In the genomic region with DNA sequence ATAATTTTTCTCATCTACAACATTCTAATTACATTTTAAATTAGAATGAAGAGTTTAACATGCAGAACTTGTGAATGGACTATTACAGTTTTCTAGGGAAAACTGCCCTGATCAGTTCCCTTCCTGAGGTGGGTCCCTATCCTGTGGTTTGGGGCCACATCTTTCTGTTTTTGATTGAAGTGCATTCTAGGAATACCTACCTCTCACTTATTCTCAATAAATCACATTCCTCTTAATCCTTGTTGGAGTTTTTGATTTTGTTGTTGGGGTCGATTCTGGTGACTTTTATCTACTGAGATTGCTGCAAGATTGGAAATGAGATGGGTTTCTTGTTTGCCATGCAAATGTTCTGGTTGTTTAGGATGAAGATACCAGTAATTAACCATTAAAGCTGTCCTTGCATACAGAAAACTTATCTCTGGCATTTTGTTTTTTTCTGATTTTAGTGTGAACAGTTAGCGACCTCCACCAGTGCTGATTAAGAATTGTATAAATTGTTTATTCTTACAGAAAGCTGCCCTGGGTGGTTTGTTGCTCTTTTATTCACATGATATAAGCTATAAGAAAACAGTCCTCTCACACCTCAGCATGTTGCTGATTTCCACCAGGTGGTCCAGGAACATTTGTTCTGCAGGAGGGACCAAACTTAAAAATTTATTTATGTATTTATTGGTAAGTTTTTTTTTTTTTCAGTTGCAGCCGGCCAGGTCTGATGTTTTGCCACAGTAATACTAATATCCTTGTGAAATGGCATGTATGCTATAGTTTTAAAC, we compare ENCODE assay signal across 1 cellular context.
TF ChIP-seq lines count a peak whose summit lies in the region.

No MANE protein-coding gene starts in this region.

TF ChIP-seq in H1, 55 proteins besides CTCF, POLR2A, EP300 and RAD21:
- TF ChIP-seq CBX8 (IDR thresholded peaks at IDR 0.05; ENCODE audit: borderline replicate concordance, low read depth, low read length) (no peak), MAFK (IDR thresholded peaks at IDR 0.05; ENCODE audit: low read depth, low read length) (no peak), BRCA1 (IDR thresholded peaks at IDR 0.05; ENCODE audit: low read depth, low read length) (no peak), SIX5 (IDR thresholded peaks at IDR 0.05; ENCODE audit: low read depth, low read length) (no peak), SUZ12 (IDR thresholded peaks at IDR 0.05; ENCODE audit: low read length) (no peak), CHD2 (IDR thresholded peaks at IDR 0.05; ENCODE audit: low read length) (no peak), YY1 (IDR thresholded peaks at IDR 0.05; ENCODE audit: low read depth, low read length) (no peak), TEAD4 (IDR thresholded peaks at IDR 0.05; ENCODE audit: low read depth, low read length) (no peak), JUND (IDR thresholded peaks at IDR 0.05; ENCODE audit: low read length) (no peak), TAF1 (IDR thresholded peaks at IDR 0.05; ENCODE audit: low read depth, low read length) (no peak), NANOG (IDR thresholded peaks at IDR 0.05; ENCODE audit: insufficient read depth, low read depth, low read length, poor library complexity, severe bottlenecking) (no peak), POU5F1 (IDR thresholded peaks at IDR 0.05; ENCODE audit: low read depth, low read length) (no peak), RFX5 (IDR thresholded peaks at IDR 0.05; ENCODE audit: borderline replicate concordance, low read depth, low read length) (no peak), TBP (IDR thresholded peaks at IDR 0.05; ENCODE audit: low read depth, low read length) (no peak), RNF2 (IDR thresholded peaks at IDR 0.05; ENCODE audit: borderline replicate concordance, low read depth, low read length, missing control alignments, poor library complexity, severe bottlenecking) (no peak), KDM4A (IDR thresholded peaks at IDR 0.05; ENCODE audit: low read depth, low read length, severe bottlenecking) (no peak)
- TF ChIP-seq, protein P1, sequence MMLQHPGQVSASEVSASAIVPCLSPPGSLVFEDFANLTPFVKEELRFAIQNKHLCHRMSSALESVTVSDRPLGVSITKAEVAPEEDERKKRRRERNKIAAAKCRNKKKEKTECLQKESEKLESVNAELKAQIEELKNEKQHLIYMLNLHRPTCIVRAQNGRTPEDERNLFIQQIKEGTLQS (IDR thresholded peaks at IDR 0.05; ENCODE audit: insufficient read depth, low read depth, low read length): no peak
- TF ChIP-seq, protein P2, sequence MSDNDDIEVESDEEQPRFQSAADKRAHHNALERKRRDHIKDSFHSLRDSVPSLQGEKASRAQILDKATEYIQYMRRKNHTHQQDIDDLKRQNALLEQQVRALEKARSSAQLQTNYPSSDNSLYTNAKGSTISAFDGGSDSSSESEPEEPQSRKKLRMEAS (IDR thresholded peaks at IDR 0.05): no peak
- TF ChIP-seq, protein P3, sequence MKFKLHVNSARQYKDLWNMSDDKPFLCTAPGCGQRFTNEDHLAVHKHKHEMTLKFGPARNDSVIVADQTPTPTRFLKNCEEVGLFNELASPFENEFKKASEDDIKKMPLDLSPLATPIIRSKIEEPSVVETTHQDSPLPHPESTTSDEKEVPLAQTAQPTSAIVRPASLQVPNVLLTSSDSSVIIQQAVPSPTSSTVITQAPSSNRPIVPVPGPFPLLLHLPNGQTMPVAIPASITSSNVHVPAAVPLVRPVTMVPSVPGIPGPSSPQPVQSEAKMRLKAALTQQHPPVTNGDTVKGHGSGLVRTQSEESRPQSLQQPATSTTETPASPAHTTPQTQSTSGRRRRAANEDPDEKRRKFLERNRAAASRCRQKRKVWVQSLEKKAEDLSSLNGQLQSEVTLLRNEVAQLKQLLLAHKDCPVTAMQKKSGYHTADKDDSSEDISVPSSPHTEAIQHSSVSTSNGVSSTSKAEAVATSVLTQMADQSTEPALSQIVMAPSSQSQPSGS (IDR thresholded peaks at IDR 0.05; ENCODE audit: low read length): no peak
